Comparison of ENCODE assay signal across 1 cellular context in genomic region chr1:224329842-224330753, GRCh38.
A peak's percentile ranks its signal among the peaks of the same experiment; 100 is the strongest.
TF ChIP-seq lines count a peak whose summit lies in the region.

NVL (minus strand) TSS chr1:224330172; CDS start chr1:224330127, 45 bp downstream.

TF ChIP-seq in HepG2, 621 proteins besides CTCF, POLR2A, EP300 and RAD21 (continued from another document and continues in another):
- TF ChIP-seq, protein P1, sequence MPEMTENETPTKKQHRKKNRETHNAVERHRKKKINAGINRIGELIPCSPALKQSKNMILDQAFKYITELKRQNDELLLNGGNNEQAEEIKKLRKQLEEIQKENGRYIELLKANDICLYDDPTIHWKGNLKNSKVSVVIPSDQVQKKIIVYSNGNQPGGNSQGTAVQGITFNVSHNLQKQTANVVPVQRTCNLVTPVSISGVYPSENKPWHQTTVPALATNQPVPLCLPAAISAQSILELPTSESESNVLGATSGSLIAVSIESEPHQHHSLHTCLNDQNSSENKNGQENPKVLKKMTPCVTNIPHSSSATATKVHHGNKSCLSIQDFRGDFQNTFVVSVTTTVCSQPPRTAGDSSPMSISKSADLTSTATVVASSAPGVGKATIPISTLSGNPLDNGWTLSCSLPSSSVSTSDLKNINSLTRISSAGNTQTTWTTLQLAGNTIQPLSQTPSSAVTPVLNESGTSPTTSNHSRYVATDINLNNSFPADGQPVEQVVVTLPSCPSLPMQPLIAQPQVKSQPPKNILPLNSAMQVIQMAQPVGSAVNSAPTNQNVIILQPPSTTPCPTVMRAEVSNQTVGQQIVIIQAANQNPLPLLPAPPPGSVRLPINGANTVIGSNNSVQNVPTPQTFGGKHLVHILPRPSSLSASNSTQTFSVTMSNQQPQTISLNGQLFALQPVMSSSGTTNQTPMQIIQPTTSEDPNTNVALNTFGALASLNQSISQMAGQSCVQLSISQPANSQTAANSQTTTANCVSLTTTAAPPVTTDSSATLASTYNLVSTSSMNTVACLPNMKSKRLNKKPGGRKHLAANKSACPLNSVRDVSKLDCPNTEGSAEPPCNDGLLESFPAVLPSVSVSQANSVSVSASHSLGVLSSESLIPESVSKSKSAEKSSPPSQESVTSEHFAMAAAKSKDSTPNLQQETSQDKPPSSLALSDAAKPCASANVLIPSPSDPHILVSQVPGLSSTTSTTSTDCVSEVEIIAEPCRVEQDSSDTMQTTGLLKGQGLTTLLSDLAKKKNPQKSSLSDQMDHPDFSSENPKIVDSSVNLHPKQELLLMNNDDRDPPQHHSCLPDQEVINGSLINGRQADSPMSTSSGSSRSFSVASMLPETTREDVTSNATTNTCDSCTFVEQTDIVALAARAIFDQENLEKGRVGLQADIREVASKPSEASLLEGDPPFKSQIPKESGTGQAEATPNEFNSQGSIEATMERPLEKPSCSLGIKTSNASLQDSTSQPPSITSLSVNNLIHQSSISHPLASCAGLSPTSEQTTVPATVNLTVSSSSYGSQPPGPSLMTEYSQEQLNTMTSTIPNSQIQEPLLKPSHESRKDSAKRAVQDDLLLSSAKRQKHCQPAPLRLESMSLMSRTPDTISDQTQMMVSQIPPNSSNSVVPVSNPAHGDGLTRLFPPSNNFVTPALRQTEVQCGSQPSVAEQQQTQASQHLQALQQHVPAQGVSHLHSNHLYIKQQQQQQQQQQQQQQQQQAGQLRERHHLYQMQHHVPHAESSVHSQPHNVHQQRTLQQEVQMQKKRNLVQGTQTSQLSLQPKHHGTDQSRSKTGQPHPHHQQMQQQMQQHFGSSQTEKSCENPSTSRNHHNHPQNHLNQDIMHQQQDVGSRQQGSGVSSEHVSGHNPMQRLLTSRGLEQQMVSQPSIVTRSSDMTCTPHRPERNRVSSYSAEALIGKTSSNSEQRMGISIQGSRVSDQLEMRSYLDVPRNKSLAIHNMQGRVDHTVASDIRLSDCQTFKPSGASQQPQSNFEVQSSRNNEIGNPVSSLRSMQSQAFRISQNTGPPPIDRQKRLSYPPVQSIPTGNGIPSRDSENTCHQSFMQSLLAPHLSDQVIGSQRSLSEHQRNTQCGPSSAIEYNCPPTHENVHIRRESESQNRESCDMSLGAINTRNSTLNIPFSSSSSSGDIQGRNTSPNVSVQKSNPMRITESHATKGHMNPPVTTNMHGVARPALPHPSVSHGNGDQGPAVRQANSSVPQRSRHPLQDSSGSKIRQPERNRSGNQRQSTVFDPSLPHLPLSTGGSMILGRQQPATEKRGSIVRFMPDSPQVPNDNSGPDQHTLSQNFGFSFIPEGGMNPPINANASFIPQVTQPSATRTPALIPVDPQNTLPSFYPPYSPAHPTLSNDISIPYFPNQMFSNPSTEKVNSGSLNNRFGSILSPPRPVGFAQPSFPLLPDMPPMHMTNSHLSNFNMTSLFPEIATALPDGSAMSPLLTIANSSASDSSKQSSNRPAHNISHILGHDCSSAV (CRISPR knock-in tag; IDR thresholded peaks at IDR 0.05; ENCODE audit: borderline replicate concordance) = no peak
- TF ChIP-seq TAF1 (CRISPR knock-in tag; IDR thresholded peaks at IDR 0.05) = peak; percentile 77; the same call in 1 of the 2 replicates
- TF ChIP-seq, protein P2, sequence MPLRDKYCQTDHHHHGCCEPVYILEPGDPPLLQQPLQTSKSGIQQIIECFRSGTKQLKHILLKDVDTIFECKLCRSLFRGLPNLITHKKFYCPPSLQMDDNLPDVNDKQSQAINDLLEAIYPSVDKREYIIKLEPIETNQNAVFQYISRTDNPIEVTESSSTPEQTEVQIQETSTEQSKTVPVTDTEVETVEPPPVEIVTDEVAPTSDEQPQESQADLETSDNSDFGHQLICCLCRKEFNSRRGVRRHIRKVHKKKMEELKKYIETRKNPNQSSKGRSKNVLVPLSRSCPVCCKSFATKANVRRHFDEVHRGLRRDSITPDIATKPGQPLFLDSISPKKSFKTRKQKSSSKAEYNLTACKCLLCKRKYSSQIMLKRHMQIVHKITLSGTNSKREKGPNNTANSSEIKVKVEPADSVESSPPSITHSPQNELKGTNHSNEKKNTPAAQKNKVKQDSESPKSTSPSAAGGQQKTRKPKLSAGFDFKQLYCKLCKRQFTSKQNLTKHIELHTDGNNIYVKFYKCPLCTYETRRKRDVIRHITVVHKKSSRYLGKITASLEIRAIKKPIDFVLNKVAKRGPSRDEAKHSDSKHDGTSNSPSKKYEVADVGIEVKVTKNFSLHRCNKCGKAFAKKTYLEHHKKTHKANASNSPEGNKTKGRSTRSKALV (CRISPR knock-in tag; IDR thresholded peaks at IDR 0.05) = peak; percentile 22; the same call in 1 of the 2 replicates
- TF ChIP-seq CC2D1A (CRISPR knock-in tag; IDR thresholded peaks at IDR 0.05) = no peak
- TF ChIP-seq, protein P3, sequence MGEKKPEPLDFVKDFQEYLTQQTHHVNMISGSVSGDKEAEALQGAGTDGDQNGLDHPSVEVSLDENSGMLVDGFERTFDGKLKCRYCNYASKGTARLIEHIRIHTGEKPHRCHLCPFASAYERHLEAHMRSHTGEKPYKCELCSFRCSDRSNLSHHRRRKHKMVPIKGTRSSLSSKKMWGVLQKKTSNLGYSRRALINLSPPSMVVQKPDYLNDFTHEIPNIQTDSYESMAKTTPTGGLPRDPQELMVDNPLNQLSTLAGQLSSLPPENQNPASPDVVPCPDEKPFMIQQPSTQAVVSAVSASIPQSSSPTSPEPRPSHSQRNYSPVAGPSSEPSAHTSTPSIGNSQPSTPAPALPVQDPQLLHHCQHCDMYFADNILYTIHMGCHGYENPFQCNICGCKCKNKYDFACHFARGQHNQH (CRISPR knock-in tag; IDR thresholded peaks at IDR 0.05) = peak; percentile 69
- peak; percentile 71; the same call in 1 of the 2 replicates for TF ChIP-seq ZNF333 (CRISPR knock-in tag; IDR thresholded peaks at IDR 0.05; ENCODE audit: borderline replicate concordance)
- TF ChIP-seq MXD1 (CRISPR knock-in tag; IDR thresholded peaks at IDR 0.05) = peak; percentile 69; the same call in 1 of the 2 replicates
- no peak for TF ChIP-seq ZNF207 (IDR thresholded peaks at IDR 0.05; ENCODE audit: borderline replicate concordance)
- peak; percentile 44; the same call in 1 of the 2 replicates for TF ChIP-seq GFI1 (CRISPR knock-in tag; IDR thresholded peaks at IDR 0.05; ENCODE audit: borderline replicate concordance)
- TF ChIP-seq ZNF781 (CRISPR knock-in tag; IDR thresholded peaks at IDR 0.05; ENCODE audit: borderline replicate concordance, not compliant biosample characterization) = peak; percentile 72
- TF ChIP-seq AKNA (CRISPR knock-in tag; IDR thresholded peaks at IDR 0.05; ENCODE audit: borderline replicate concordance) = no peak
- TF ChIP-seq, protein P4, sequence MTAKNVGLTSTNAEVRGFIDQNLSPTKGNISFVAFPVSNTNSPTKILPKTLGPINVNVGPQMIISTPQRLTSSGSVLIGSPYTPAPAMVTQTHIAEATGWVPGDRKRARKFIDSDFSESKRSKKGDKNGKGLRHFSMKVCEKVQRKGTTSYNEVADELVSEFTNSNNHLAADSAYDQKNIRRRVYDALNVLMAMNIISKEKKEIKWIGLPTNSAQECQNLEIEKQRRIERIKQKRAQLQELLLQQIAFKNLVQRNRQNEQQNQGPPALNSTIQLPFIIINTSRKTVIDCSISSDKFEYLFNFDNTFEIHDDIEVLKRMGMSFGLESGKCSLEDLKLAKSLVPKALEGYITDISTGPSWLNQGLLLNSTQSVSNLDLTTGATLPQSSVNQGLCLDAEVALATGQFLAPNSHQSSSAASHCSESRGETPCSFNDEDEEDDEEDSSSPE (CRISPR knock-in tag; IDR thresholded peaks at IDR 0.05) = peak; percentile 81
- TF ChIP-seq ZNF598 (CRISPR knock-in tag; IDR thresholded peaks at IDR 0.05; ENCODE audit: borderline replicate concordance) = peak; percentile 70; the same call in 1 of the 2 replicates
- TF ChIP-seq ZNF776 (CRISPR knock-in tag; IDR thresholded peaks at IDR 0.05) = peak; percentile 71; the same call in 1 of the 2 replicates
- peak; percentile 61 for TF ChIP-seq TEAD3 (CRISPR knock-in tag; optimal IDR thresholded peaks at IDR 0.05; ENCODE audit: borderline replicate concordance)
- peak; percentile 32; the same call in 1 of the 2 replicates for TF ChIP-seq STAT5B (CRISPR knock-in tag; IDR thresholded peaks at IDR 0.05)
- TF ChIP-seq, protein P5, sequence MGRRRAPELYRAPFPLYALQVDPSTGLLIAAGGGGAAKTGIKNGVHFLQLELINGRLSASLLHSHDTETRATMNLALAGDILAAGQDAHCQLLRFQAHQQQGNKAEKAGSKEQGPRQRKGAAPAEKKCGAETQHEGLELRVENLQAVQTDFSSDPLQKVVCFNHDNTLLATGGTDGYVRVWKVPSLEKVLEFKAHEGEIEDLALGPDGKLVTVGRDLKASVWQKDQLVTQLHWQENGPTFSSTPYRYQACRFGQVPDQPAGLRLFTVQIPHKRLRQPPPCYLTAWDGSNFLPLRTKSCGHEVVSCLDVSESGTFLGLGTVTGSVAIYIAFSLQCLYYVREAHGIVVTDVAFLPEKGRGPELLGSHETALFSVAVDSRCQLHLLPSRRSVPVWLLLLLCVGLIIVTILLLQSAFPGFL (CRISPR knock-in tag; IDR thresholded peaks at IDR 0.05) = no peak
- TF ChIP-seq SIN3B (IDR thresholded peaks at IDR 0.05; ENCODE audit: low read length) = peak; percentile 79
- peak in 1 of 2 experiments; percentile 83; a peak in 1 of 4 replicates for TF ChIP-seq KLF16 (CRISPR knock-in tag; IDR thresholded peaks at IDR 0.05)
- no peak for TF ChIP-seq IRF9 (CRISPR knock-in tag; IDR thresholded peaks at IDR 0.05; ENCODE audit: borderline replicate concordance)
- TF ChIP-seq E2F1 (CRISPR knock-in tag; IDR thresholded peaks at IDR 0.05) = peak; percentile 88
- peak; percentile 66; the same call in 1 of the 2 replicates for TF ChIP-seq YEATS4 (CRISPR knock-in tag; IDR thresholded peaks at IDR 0.05; ENCODE audit: borderline replicate concordance)
- no peak for TF ChIP-seq ZNF17 (CRISPR knock-in tag; IDR thresholded peaks at IDR 0.05)
- TF ChIP-seq DR1 (CRISPR knock-in tag; IDR thresholded peaks at IDR 0.05) = peak; percentile 73
- TF ChIP-seq ZIK1 (CRISPR knock-in tag; IDR thresholded peaks at IDR 0.05; ENCODE audit: borderline replicate concordance, low read depth) = peak; percentile 38; the same call in 1 of the 2 replicates
- no peak for TF ChIP-seq ZUFSP (CRISPR knock-in tag; IDR thresholded peaks at IDR 0.05; ENCODE audit: borderline replicate concordance)
- TF ChIP-seq ISL2 (CRISPR knock-in tag; IDR thresholded peaks at IDR 0.05) = peak; percentile 30; the same call in 1 of the 2 replicates
- TF ChIP-seq CREM (IDR thresholded peaks at IDR 0.05) = peak; percentile 72
- no peak for TF ChIP-seq CREM (CRISPR knock-in tag; IDR thresholded peaks at IDR 0.05)
- TF ChIP-seq ZNF292 (CRISPR knock-in tag; IDR thresholded peaks at IDR 0.05; ENCODE audit: borderline replicate concordance, low read depth) = 0 out of 2 replicates have a peak, but pooled peaks have one; percentile 8
- TF ChIP-seq ZMYM4 (CRISPR knock-in tag; IDR thresholded peaks at IDR 0.05) = peak; percentile 27; the same call in 1 of the 2 replicates
